Comparison of ENCODE assay signal across 20 cellular contexts in genomic region chr4:125547842-125548241, GRCh38.
A peak's percentile ranks its signal among the peaks of the same experiment; 100 is the strongest.
DNase-seq lines count a peak whose midpoint lies in the region; ATAC-seq and TF ChIP-seq lines count a peak whose summit lies in the region.
"Had no signal": no experiment of that assay in that cellular context is flagged by ENCODE, and none has a peak within 500 bp of the region (broad histone marks: within the 10 kb centered on the region; RNA-seq: fewer than 3 reads in every experiment).

No MANE protein-coding gene starts in this region.

- no peaks in the 10 kb centered on the region for H3K9me3 ChIP-seq in osteoblast (ENCODE audit: low read depth, low read length)
- H3K9me3 ChIP-seq: A549, MG63 had no signal

- in situ Hi-C loops in astrocyte of the spinal cord (cut with HindIII; ENCODE audit: low sequenced_read_pairs), result no loop called here

- no peak overlapping the region for H3K4me3 ChIP-seq in astrocyte of the spinal cord (ENCODE audit: low read depth, low read length)
- no peak overlapping the region for H3K4me3 ChIP-seq in fibroblast of pulmonary artery (replicated peaks; ENCODE audit: low read depth, low read length)
- no peak overlapping the region for H3K4me3 ChIP-seq in osteoblast (ENCODE audit: insufficient read depth, low read length)
- H3K4me3 ChIP-seq: A549, MG63, PC-9 had no signal

- peak overlapping the region; percentile 42 for H2AFZ ChIP-seq in osteoblast (ENCODE audit: low read length)
- H2AFZ ChIP-seq: PC-9 had no signal

- DNase-seq in HCEC 1CT (peak; percentile 6), astrocyte of the spinal cord (ENCODE audit: low read depth, low spot score) (peak; percentile 6), fibroblast of pulmonary artery (ENCODE audit: low read depth) (peak; percentile 37), osteoblast (ENCODE audit: insufficient read length, low spot score, missing footprints) (no peak), CD1c-positive myeloid dendritic cell (ENCODE audit: extremely low spot score) (no peak), NOMO-1 treated with dmso at 0.1 percent for 144 hours (lab: John Stamatoyannopoulos, UW; ENCODE audit: unreplicated experiment) (no peak)
- DNase-seq: AML-193; CD4-positive, CD25-positive, alpha-beta regulatory T cell; MG63; NCI-H1092 treated with DMSO at 0.1 percent for 48 hours; NCI-H1694; NCI-H2107; NCI-H345; NCI-H526 treated with DMSO at 0.1 percent for 48 hours; NK-92 treated with Interleukin-12 subunit alpha and Interleukin-12 subunit beta, amount 100 ng/mL, for 24 hours; PC-9 had no signal

- H3K4me1 ChIP-seq in osteoblast (ENCODE audit: insufficient read depth, low read length), result no peaks in the 10 kb centered on the region
- H3K4me1 ChIP-seq: A549 had no signal

- ATAC-seq in HG02759 (IDR thresholded peaks at IDR 0.05; ENCODE audit: unreplicated experiment) (no peak), HG03457 (IDR thresholded peaks at IDR 0.05; ENCODE audit: unreplicated experiment) (no peak)
- ATAC-seq: A549, HepG2 had no signal

- no peaks in the 10 kb centered on the region for H4K20me1 ChIP-seq in osteoblast (ENCODE audit: insufficient read depth, low read length)

- peak overlapping the region; percentile 23 for H3K4me2 ChIP-seq in osteoblast (ENCODE audit: insufficient read depth, low read length)
- H3K4me2 ChIP-seq: A549, PC-9 had no signal

- no peak for TF ChIP-seq CTCF in astrocyte of the spinal cord (IDR thresholded peaks at IDR 0.05; ENCODE audit: low read depth, low read length)
- no peak for TF ChIP-seq CTCF in fibroblast of pulmonary artery (IDR thresholded peaks at IDR 0.05; ENCODE audit: low read length, missing control alignments)
- no peak for TF ChIP-seq CTCF in osteoblast (IDR thresholded peaks at IDR 0.05; ENCODE audit: extremely low read depth, low read depth, low read length)

- H3K27me3 ChIP-seq in osteoblast (ENCODE audit: insufficient read depth, low read length), result no peaks in the 10 kb centered on the region
- H3K27me3 ChIP-seq: MG63 had no signal

- H3K36me3 ChIP-seq in osteoblast (ENCODE audit: insufficient read depth, low read length), result no peaks in the 10 kb centered on the region
- H3K36me3 ChIP-seq: MG63 had no signal

- H3K79me2 ChIP-seq in osteoblast (ENCODE audit: insufficient read depth, low read length), result no peaks in the 10 kb centered on the region

- no peak overlapping the region for H3K27ac ChIP-seq in osteoblast (ENCODE audit: low read depth, low read length)
- H3K27ac ChIP-seq: A549, PC-9 had no signal

Comparison
In these comparisons a context has a peak if more than half of its experiments do, and no peak if none do; other contexts are left out.
1. DNase-seq: peak in HCEC 1CT (single experiment), astrocyte of the spinal cord (single experiment) and fibroblast of pulmonary artery (single experiment); none in osteoblast (single experiment), CD1c-positive myeloid dendritic cell (single experiment) and NOMO-1 treated with dmso at 0.1 percent for 144 hours (single experiment).